ENCODE assay signal across 23 cellular contexts in genomic region chr5:156779436-156779835, GRCh38.
"Had no signal": no experiment of that assay in that cellular context is flagged by ENCODE, and none has a peak within 500 bp of the region (broad histone marks: within the 10 kb centered on the region; RNA-seq: fewer than 3 reads in every experiment).

No MANE protein-coding gene starts in this region.

- H3K27ac Mint-ChIP-seq: IgD-negative memory B cell, T-cell had no signal

- H3K4me1 Mint-ChIP-seq: IgD-negative memory B cell had no signal

- ATAC-seq: HepG2, K562, T-cell had no signal

- DNase-seq: Kasumi-1, MM.1S, NCI-H1092 treated with DMSO at 0.1 percent for 48 hours, NCI-H146, NCI-H1694 treated with DMSO at 0.1 percent for 48 hours, NCI-H1930, NCI-H2081, NCI-H2171, NCI-H345, NCI-H446 treated with DMSO at 0.1 percent for 48 hours, NCI-H510A treated with DMSO at 0.1 percent for 48 hours, NCI-H526, NCI-H748 treated with DMSO at 0.1 percent for 48 hours, Right ventricle myocardium superior, RPMI8226, SIG-M5, SK-N-SH, SW 1271, T-cell had no signal

- H3K27ac ChIP-seq: KMS-11 had no signal

- H3K4me3 ChIP-seq: K562 had no signal

- H3K4me3 Mint-ChIP-seq: IgD-negative memory B cell, T-cell had no signal

- H3K9me3 ChIP-seq: SK-N-SH had no signal
